25 cellular contexts compared by ENCODE assay signal in the genomic region with DNA sequence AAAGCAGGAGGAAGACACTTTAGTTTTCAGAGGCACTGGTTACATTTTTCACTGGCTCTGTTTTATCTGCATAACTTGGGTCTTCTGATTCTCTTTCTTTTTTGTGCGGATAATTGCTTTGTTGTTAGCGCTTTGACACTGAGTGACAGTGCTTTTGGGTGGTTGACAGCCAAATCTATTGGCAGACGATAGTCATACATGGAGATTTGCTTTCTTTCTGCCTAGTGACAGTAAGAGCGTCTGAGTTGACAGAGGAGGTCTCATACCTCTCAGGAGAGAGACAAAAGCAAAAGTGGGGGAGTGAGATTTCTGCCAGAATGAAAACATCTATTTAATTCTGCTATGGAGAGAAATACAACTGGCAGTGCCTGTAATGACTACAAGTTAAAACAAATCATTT.
DNase-seq lines count a peak whose midpoint lies in the region; ATAC-seq, FAIRE-seq and TF ChIP-seq lines count a peak whose summit lies in the region.
"Had no signal": no experiment of that assay in that cellular context is flagged by ENCODE, and none has a peak within 500 bp of the region (broad histone marks: within the 10 kb centered on the region; RNA-seq: fewer than 3 reads in every experiment).

No MANE protein-coding gene starts in this region.

- H3K36me3 ChIP-seq in keratinocyte (ENCODE audit: control insufficient read depth in 2 of 2, extremely low read depth in 1 of 2, insufficient read depth in 2 of 2, low read length in 2 of 2) (no peaks in the 10 kb centered on the region), neuron (ENCODE audit: insufficient read depth, low read length) (no peaks in the 10 kb centered on the region), gastrocnemius medialis (no peaks in the 10 kb centered on the region)
- H3K36me3 ChIP-seq: BE2C, BLaER1 had no signal

- no peak for FAIRE-seq in keratinocyte (lab: Jason Lieb, UNC)
- FAIRE-seq: A204.1, GM12878, GM12892, GM18507 had no signal

- H4K20me1 ChIP-seq in keratinocyte (ENCODE audit: control insufficient read depth, extremely low read depth, insufficient read depth, low read length): no peaks in the 10 kb centered on the region
- H4K20me1 ChIP-seq: BLaER1 had no signal

- DNase-seq in keratinocyte (ENCODE audit: low read depth, low spot score) (no peak), H4 (ENCODE audit: low spot score) (no peak), gastrocnemius medialis (no peak)
- DNase-seq: 8988T; ACHN; BE2C; C1 segment of cervical spinal cord; CD4-positive, alpha-beta memory T cell; CD4-positive, CD25-positive, alpha-beta regulatory T cell; CD8-positive, alpha-beta memory T cell; COR-L47; DMS 273 treated with DMSO at 0.1 percent for 48 hours; DMS153; DMS53; DMS79; DND-41; EL; GDM1 had no signal

- H3K4me1 ChIP-seq in keratinocyte (ENCODE audit: control insufficient read depth, extremely low read depth, insufficient read depth, low read length) (no peaks in the 10 kb centered on the region), neuron (ENCODE audit: insufficient read depth, low read length) (peaks cover 17% of the 10 kb centered on the region), gastrocnemius medialis (no peaks in the 10 kb centered on the region)
- H3K4me1 ChIP-seq: BE2C had no signal

- H2AFZ ChIP-seq in keratinocyte (ENCODE audit: control insufficient read depth, low read length): peak overlapping the region; percentile 58
- H2AFZ ChIP-seq in neuron (ENCODE audit: low read depth, low read length): peak overlapping the region; percentile 8

- H3K27ac ChIP-seq in keratinocyte (ENCODE audit: control insufficient read depth, insufficient read depth, low read length) (no peak overlapping the region), gastrocnemius medialis (no peak overlapping the region)
- H3K27ac ChIP-seq: BLaER1 had no signal

- ATAC-seq in gastrocnemius medialis: no peak
- ATAC-seq in HG03139 (IDR thresholded peaks at IDR 0.05; ENCODE audit: unreplicated experiment): no peak
- ATAC-seq: GM12878 had no signal

- intact Hi-C loops in gastrocnemius medialis (cut with DNase I; ENCODE audit: low total_unique reads): no loop called here

- H3K9me1 ChIP-seq in keratinocyte (ENCODE audit: control insufficient read depth, extremely low read depth, insufficient read depth, low read length): no peaks in the 10 kb centered on the region

- H3K9me3 ChIP-seq in keratinocyte (ENCODE audit: control insufficient read depth, low read depth, low read length) (no peaks in the 10 kb centered on the region), neuron (ENCODE audit: low read length) (no peaks in the 10 kb centered on the region), gastrocnemius medialis (no peaks in the 10 kb centered on the region)
- H3K9me3 ChIP-seq: BE2C, BLaER1 had no signal

- no peak overlapping the region for H3K4me3 ChIP-seq in keratinocyte (ENCODE audit: control insufficient read depth in 2 of 3, extremely low read depth in 1 of 3, insufficient read depth in 2 of 3, low read depth in 1 of 3, low read length in 3 of 3)
- H3K4me3 ChIP-seq in neuron (ENCODE audit: low read length): no peak overlapping the region
- H3K4me3 ChIP-seq in gastrocnemius medialis: no peak overlapping the region
- H3K4me3 ChIP-seq: BLaER1, GM12878 had no signal

- TF ChIP-seq POLR2A in gastrocnemius medialis (IDR thresholded peaks at IDR 0.05): no peak

- no peaks in the 10 kb centered on the region for H3K79me2 ChIP-seq in keratinocyte (ENCODE audit: control insufficient read depth, insufficient read depth, low read length)

- no peak overlapping the region for H3K9ac ChIP-seq in keratinocyte (ENCODE audit: control insufficient read depth, extremely low read depth, insufficient read depth, low read length)
- H3K9ac ChIP-seq: BLaER1 had no signal

- dilution Hi-C loops in keratinocyte (cut with MboI; ENCODE audit: extremely low pct_ligation_motif_present, low sequenced_read_pairs): no loop called here

- H3K27me3 ChIP-seq in keratinocyte (ENCODE audit: control insufficient read depth, extremely low read depth, insufficient read depth, low read length) (no peaks in the 10 kb centered on the region), neuron (ENCODE audit: insufficient read depth, low read length) (no peaks in the 10 kb centered on the region), gastrocnemius medialis (no peaks in the 10 kb centered on the region)
- H3K27me3 ChIP-seq: BE2C, BLaER1 had no signal

- in situ Hi-C loops in gastrocnemius medialis (cut with MboI; ENCODE audit: low sequenced_read_pairs in 4 of 4): no loop called here

- H3K4me2 ChIP-seq in keratinocyte (ENCODE audit: control insufficient read depth, extremely low read depth, insufficient read depth, low read depth, low read length): no peak overlapping the region
- H3K4me2 ChIP-seq: BLaER1 had no signal

- TF ChIP-seq CTCF in keratinocyte (optimal IDR thresholded peaks at IDR 0.05 in 1 of 3, IDR thresholded peaks at IDR 0.05 in 1 of 3, conservative IDR thresholded peaks at IDR 0.05 in 1 of 3; ENCODE audit: extremely low read depth in 1 of 3, insufficient read depth in 2 of 3, low read length in 3 of 3) (no peak), gastrocnemius medialis (IDR thresholded peaks at IDR 0.05 in 4 of 5, conservative IDR thresholded peaks at IDR 0.05 in 1 of 5) (no peak)
